1 cellular context compared by ENCODE assay signal in the genomic region with DNA sequence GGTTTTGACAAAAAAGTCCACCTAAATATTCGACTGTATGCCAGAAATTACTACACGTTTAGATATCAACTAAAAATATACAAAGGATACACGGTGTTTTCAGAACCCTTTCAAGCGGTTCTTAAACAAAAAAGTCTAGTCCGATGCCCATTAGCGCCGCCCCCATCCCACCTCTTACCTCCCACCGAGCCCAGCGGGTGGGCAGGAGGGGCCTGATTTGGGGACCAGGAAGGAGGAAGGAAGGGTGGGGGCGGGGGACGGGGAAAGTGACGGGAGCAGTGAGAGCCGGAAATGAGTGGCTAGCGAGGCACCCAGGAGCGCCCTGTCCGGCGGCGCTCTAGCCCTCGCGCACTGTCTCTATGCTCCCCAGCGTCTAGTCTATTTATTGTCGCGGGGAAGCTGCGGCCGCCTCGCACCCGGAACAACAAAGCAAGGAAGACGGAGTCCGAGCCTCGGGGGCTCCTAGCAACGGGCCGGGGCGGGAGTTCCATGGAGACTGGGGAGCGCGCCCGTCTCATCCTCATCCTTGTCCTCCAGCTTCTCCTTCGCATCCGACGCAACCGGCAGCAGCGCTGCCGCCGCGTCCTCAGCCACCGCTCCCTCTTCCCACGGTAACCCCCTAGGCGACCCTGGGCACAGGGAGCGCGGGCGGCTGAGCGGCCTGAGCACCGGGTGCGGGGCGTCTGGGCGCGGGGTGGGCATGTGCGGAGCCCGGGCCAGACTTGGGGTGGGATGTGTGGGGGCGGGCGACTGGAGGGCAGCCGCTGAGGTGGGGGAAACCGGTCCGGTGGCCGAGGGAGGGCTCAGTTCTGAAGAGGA.
TF ChIP-seq lines count a peak whose summit lies in the region.

Gene TBPL1 (plus strand): TSS at position 410 of the 819 bp plus-strand sequence. CDS start 26,902 bp downstream, outside the sequence.

TF ChIP-seq in HCT116, 20 proteins besides CTCF, POLR2A, EP300 and RAD21 (continued from another document):
- TF ChIP-seq YY1 (IDR thresholded peaks at IDR 0.05; ENCODE audit: extremely low read depth, insufficient replicate concordance, low read depth, low read length) (peak; percentile 67), FOSL1 (IDR thresholded peaks at IDR 0.05; ENCODE audit: low read depth) (no peak), SIN3A (IDR thresholded peaks at IDR 0.05; ENCODE audit: low read depth) (peak; percentile 65), ZNF274 (IDR thresholded peaks at IDR 0.05; ENCODE audit: low read depth, low read length) (no peak), TCF7L2 (IDR thresholded peaks at IDR 0.05; ENCODE audit: borderline replicate concordance, extremely low read depth, insufficient read depth, insufficient read length) (peak; percentile 63), CBX3 (IDR thresholded peaks at IDR 0.05; ENCODE audit: low read depth) (peak; percentile 91), EZH2 (IDR thresholded peaks at IDR 0.05) (no peak), SP1 (IDR thresholded peaks at IDR 0.05; ENCODE audit: low read depth) (peak; percentile 73), ZFX (IDR thresholded peaks at IDR 0.05) (no peak), POLR2AphosphoS5 (IDR thresholded peaks at IDR 0.05; ENCODE audit: low read depth, low read length) (peak; percentile 95), JUND (IDR thresholded peaks at IDR 0.05) (peak; percentile 9; the same call in 1 of the 2 replicates), EZH2phosphoT487 (IDR thresholded peaks at IDR 0.05; ENCODE audit: borderline replicate concordance) (no peak), EGR1 (IDR thresholded peaks at IDR 0.05; ENCODE audit: low read depth) (peak; percentile 61), SRF (IDR thresholded peaks at IDR 0.05; ENCODE audit: low read depth) (0 out of 2 replicates have a peak, but pooled peaks have one; percentile 5), REST (IDR thresholded peaks at IDR 0.05; ENCODE audit: low read depth) (no peak)
